ENCODE assay signal across 17 cellular contexts in genomic region chr1:19979494-19979977, GRCh38. TPM values are rescaled to one million over a fixed set of nuclear protein-coding genes. Genes with fewer than 3 reads are reported as not detected.
DNase-seq lines count a peak whose midpoint lies in the region; ATAC-seq and TF ChIP-seq lines count a peak whose summit lies in the region.
"Had no signal": no experiment of that assay in that cellular context is flagged by ENCODE, and none has a peak within 500 bp of the region (broad histone marks: within the 10 kb centered on the region; RNA-seq: fewer than 3 reads in every experiment).

A gene with protein sequence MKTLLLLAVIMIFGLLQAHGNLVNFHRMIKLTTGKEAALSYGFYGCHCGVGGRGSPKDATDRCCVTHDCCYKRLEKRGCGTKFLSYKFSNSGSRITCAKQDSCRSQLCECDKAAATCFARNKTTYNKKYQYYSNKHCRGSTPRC (minus strand): TSS chr1:19979618. CDS start chr1:19978773, 845 bp downstream.

- no peak within 1 kb of the TSS for H3K4me3 ChIP-seq in GM23338
- H3K4me3 ChIP-seq: SK-N-MC had no signal

- DNase-seq in GM23338 (ENCODE audit: low spot score) (no peak), Right ventricle myocardium superior (peak; percentile 56), mesenteric fat pad (ENCODE audit: low spot score) (peak; percentile 60), OCI-M2 (lab: John Stamatoyannopoulos, UW; ENCODE audit: unreplicated experiment) (no peak)
- no peak for DNase-seq in stimulated activated naive CD8-positive, alpha-beta T cell treated with anti-CD3 and anti-CD28 coated beads, Interleukin-15, Interleukin-2, amounts not matched to agents 100 U/mL and 50 U/mL, for 24 hours
- no peak for DNase-seq in effector CD4-positive, alpha-beta T cell
- DNase-seq: activated effector memory CD4-positive, alpha-beta T cell treated with anti-CD3 and anti-CD28 coated beads, Interleukin-2, amount 50 U/mL, for 16 hours; IMR-90; NCI-H1048; NCI-H226; stimulated activated CD4-positive, alpha-beta T cell treated with anti-CD3 and anti-CD28 coated beads, Interleukin-2, amount 100 ng/mL, for 48 hours had no signal

- no peak for ATAC-seq in GM23338
- ATAC-seq in Right ventricle myocardium superior (ENCODE audit: poor library complexity): peak; percentile 35
- ATAC-seq in stimulated activated naive CD8-positive, alpha-beta T cell treated with anti-CD3 and anti-CD28 coated beads, Interleukin-15, Interleukin-2, amounts not matched to agents 100 U/mL and 50 U/mL, for 24 hours: no peak
- ATAC-seq in GM21390 (IDR thresholded peaks at IDR 0.05; ENCODE audit: unreplicated experiment): no peak

- H4K20me1 ChIP-seq in GM23338 (replicated peaks; ENCODE audit: insufficient read depth): no peaks in the 10 kb centered on the region

- H3K79me2 ChIP-seq in GM23338 (replicated peaks; ENCODE audit: insufficient read depth): no peaks in the 10 kb centered on the region

- H2AFZ ChIP-seq in GM23338: no peak within 1 kb of the TSS

- intact Hi-C loops in Right ventricle myocardium superior (cut with DNase I): loop anchor here (5.0 kb wide), 1 partner anchor 113 kb away; no protein-coding TSS in a partner anchor

- H3K27me3 Mint-ChIP-seq in GM23338 (ENCODE audit: insufficient read depth, low read depth, poor library complexity): peaks cover 14% of the 10 kb centered on the region

- H3K4me1 Mint-ChIP-seq in GM23338: peaks cover 31% of the 10 kb centered on the region

- H3K9me3 Mint-ChIP-seq in GM23338: peaks cover 9% of the 10 kb centered on the region; the same call in 2 of the 3 replicates

- peaks cover 11% of the 10 kb centered on the region; the same call in 2 of the 3 replicates for H3K36me3 Mint-ChIP-seq in GM23338 (ENCODE audit: low read depth)

- H3K4me2 ChIP-seq in GM23338: no peak within 1 kb of the TSS

- peak within 1 kb of the TSS; percentile 15; the same call in 1 of the 2 replicates for H3K27ac Mint-ChIP-seq in GM23338

- H3K36me3 ChIP-seq in GM23338 (ENCODE audit: insufficient read depth): no peaks in the 10 kb centered on the region

- no peaks in the 10 kb centered on the region for H3K27me3 ChIP-seq in GM23338 (ENCODE audit: insufficient read depth)

- peaks cover 15% of the 10 kb centered on the region; the same call in 1 of the 2 replicates for H3K9me2 ChIP-seq in GM23338 (ENCODE audit: insufficient read depth)

- H3F3A ChIP-seq in GM23338 (replicated peaks; ENCODE audit: low read depth): no peaks in the 10 kb centered on the region

- TF ChIP-seq CTCF in GM23338 (conservative IDR thresholded peaks at IDR 0.05; ENCODE audit: low read depth in 2 of 2) (no peak), subcutaneous adipose tissue (IDR thresholded peaks at IDR 0.05; ENCODE audit: low read depth) (no peak)

- no peak within 1 kb of the TSS for H3K27ac ChIP-seq in GM23338 (ENCODE audit: low read depth)
- H3K27ac ChIP-seq: SK-N-MC had no signal

- peaks cover 21% of the 10 kb centered on the region for H3K4me1 ChIP-seq in GM23338 (ENCODE audit: insufficient read depth)

- no peak within 1 kb of the TSS for H3K4me3 Mint-ChIP-seq in GM23338

TF ChIP-seq in GM23338, 12 proteins besides CTCF, POLR2A, EP300 and RAD21 (continues in another document):
- TF ChIP-seq, protein P1, sequence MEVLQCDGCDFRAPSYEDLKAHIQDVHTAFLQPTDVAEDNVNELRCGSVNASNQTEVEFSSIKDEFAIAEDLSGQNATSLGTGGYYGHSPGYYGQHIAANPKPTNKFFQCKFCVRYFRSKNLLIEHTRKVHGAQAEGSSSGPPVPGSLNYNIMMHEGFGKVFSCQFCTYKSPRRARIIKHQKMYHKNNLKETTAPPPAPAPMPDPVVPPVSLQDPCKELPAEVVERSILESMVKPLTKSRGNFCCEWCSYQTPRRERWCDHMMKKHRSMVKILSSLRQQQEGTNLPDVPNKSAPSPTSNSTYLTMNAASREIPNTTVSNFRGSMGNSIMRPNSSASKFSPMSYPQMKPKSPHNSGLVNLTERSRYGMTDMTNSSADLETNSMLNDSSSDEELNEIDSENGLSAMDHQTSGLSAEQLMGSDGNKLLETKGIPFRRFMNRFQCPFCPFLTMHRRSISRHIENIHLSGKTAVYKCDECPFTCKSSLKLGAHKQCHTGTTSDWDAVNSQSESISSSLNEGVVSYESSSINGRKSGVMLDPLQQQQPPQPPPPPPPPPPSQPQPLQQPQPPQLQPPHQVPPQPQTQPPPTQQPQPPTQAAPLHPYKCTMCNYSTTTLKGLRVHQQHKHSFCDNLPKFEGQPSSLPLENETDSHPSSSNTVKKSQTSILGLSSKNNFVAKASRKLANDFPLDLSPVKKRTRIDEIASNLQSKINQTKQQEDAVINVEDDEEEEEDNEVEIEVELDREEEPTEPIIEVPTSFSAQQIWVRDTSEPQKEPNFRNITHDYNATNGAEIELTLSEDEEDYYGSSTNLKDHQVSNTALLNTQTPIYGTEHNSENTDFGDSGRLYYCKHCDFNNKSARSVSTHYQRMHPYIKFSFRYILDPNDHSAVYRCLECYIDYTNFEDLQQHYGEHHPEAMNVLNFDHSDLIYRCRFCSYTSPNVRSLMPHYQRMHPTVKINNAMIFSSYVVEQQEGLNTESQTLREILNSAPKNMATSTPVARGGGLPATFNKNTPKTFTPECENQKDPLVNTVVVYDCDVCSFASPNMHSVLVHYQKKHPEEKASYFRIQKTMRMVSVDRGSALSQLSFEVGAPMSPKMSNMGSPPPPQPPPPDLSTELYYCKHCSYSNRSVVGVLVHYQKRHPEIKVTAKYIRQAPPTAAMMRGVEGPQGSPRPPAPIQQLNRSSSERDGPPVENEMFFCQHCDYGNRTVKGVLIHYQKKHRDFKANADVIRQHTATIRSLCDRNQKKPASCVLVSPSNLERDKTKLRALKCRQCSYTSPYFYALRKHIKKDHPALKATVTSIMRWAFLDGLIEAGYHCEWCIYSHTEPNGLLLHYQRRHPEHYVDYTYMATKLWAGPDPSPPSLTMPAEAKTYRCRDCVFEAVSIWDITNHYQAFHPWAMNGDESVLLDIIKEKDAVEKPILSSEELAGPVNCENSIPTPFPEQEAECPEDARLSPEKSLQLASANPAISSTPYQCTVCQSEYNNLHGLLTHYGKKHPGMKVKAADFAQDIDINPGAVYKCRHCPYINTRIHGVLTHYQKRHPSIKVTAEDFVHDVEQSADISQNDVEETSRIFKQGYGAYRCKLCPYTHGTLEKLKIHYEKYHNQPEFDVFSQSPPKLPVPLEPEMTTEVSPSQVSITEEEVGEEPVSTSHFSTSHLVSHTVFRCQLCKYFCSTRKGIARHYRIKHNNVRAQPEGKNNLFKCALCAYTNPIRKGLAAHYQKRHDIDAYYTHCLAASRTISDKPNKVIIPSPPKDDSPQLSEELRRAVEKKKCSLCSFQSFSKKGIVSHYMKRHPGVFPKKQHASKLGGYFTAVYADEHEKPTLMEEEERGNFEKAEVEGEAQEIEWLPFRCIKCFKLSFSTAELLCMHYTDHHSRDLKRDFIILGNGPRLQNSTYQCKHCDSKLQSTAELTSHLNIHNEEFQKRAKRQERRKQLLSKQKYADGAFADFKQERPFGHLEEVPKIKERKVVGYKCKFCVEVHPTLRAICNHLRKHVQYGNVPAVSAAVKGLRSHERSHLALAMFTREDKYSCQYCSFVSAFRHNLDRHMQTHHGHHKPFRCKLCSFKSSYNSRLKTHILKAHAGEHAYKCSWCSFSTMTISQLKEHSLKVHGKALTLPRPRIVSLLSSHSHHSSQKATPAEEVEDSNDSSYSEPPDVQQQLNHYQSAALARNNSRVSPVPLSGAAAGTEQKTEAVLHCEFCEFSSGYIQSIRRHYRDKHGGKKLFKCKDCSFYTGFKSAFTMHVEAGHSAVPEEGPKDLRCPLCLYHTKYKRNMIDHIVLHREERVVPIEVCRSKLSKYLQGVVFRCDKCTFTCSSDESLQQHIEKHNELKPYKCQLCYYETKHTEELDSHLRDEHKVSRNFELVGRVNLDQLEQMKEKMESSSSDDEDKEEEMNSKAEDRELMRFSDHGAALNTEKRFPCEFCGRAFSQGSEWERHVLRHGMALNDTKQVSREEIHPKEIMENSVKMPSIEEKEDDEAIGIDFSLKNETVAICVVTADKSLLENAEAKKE (CRISPR knock-in tag; IDR thresholded peaks at IDR 0.05): no peak
- TF ChIP-seq, protein P2, sequence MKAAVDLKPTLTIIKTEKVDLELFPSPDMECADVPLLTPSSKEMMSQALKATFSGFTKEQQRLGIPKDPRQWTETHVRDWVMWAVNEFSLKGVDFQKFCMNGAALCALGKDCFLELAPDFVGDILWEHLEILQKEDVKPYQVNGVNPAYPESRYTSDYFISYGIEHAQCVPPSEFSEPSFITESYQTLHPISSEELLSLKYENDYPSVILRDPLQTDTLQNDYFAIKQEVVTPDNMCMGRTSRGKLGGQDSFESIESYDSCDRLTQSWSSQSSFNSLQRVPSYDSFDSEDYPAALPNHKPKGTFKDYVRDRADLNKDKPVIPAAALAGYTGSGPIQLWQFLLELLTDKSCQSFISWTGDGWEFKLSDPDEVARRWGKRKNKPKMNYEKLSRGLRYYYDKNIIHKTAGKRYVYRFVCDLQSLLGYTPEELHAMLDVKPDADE (IDR thresholded peaks at IDR 0.05): no peak
- TF ChIP-seq EZH2 (IDR thresholded peaks at IDR 0.05; ENCODE audit: low read depth, unreplicated experiment) (no peak), ZNF114 (CRISPR knock-in tag; IDR thresholded peaks at IDR 0.05) (no peak), NANOG (IDR thresholded peaks at IDR 0.05; ENCODE audit: borderline replicate concordance) (no peak)

RNA-seq across cellular contexts. Expression of the gene that starts here (rescaled TPM):
- total RNA-seq in GM23338 (2014; rRNA removed; shearing (Covaris generic)): 0.97 TPM in 1 of 2 replicates, not detected in the other
- 0.55 and 1.3 TPM in 2 replicates for polyA plus RNA-seq in GM23338 (2016; fragmentation: Nextera tagmentation; extraction: Ambion mirVana)
- total RNA-seq in Right ventricle myocardium superior (154 TPM), mesenteric fat pad (453 TPM), subcutaneous adipose tissue (1,000 to 10,000 TPM in 2 of 4 donors, 100 to 1,000 TPM in 2; 214 to 1,021 (median 701) TPM)
- total RNA-seq: dermis microvascular lymphatic vessel endothelial cell, IMR-90, pulmonary artery endothelial cell had no signal
- polyA plus RNA-seq: AG04450, IMR-90 had no signal

Comparison
In these comparisons a context has a peak if more than half of its experiments do, and no peak if none do; other contexts are left out.
1. RNA of the gene that starts here (total RNA-seq): 214 to 1,021 TPM in subcutaneous adipose tissue, 453 TPM in mesenteric fat pad (single experiment) and 154 TPM in Right ventricle myocardium superior (single experiment); 0.97 TPM in GM23338; every median in the first group is over 10 times any median in the second.
2. DNase-seq: peak in Right ventricle myocardium superior (single experiment) and mesenteric fat pad (single experiment); none in GM23338 (single experiment), stimulated activated naive CD8-positive, alpha-beta T cell treated with anti-CD3 and anti-CD28 coated beads, Interleukin-15, Interleukin-2, amounts not matched to agents 100 U/mL and 50 U/mL, for 24 hours (single experiment), OCI-M2 (single experiment) and effector CD4-positive, alpha-beta T cell (single experiment).